ENCODE assay signal across 10 cellular contexts in the genomic region with DNA sequence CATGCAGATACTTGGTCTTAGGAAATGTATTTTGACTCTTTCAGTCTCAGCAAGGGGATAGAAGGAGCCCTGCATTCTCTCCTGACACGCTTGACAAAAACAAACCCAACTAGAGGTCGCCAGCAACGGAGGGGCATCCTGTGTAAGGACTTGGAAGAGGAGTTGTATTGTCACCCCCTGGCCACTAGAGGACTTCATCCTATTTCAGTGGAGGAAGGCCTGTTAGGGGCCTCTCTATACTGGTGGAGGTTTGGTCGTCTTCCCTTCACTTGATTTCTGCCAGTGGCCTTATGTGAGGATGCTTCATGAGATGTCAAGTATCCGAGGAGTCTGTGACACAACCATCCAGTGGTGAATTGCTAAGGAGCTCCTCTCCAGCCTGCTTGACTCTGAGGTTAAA.
DNase-seq lines count a peak whose midpoint lies in the region; ATAC-seq, FAIRE-seq and TF ChIP-seq lines count a peak whose summit lies in the region.
"Had no signal": no experiment of that assay in that cellular context is flagged by ENCODE, and none has a peak within 500 bp of the region (broad histone marks: within the 10 kb centered on the region; RNA-seq: fewer than 3 reads in every experiment).

No MANE protein-coding gene starts in this region.

- peaks cover 3 to 22% of the 10 kb centered on the region in 2 experiments; a peak in 3 of 5 replicates for H3K4me1 ChIP-seq in K562 (replicated peaks in 1 of 2; ENCODE audit: control insufficient read depth in 2 of 2, insufficient read depth in 2 of 2, low read length in 2 of 2)

- H3K36me3 ChIP-seq in K562 (ENCODE audit: control insufficient read depth, insufficient read depth, low read length), result no peaks in the 10 kb centered on the region

- BruUV-seq in K562 (replicated peaks; lab: Mats Ljungman, UMichigan), result no TSS peak

- H3K4me3 Mint-ChIP-seq in osteocyte (ENCODE audit: unreplicated experiment), result no peak overlapping the region
- H3K4me3 Mint-ChIP-seq: naive thymus-derived CD4-positive, alpha-beta T cell had no signal

- no peak overlapping the region for H3K27ac ChIP-seq in K562 (ENCODE audit: extremely low read depth, low read depth, low read length)

- CTCF ChIA-PET in K562 (lab: Yijun Ruan, JAX; ENCODE audit: low intra/inter-chr PET ratio), result no interaction called here

- no peaks in the 10 kb centered on the region for H3K9me1 ChIP-seq in K562 (ENCODE audit: control insufficient read depth, insufficient read depth, low read length)

- POLR2A ChIA-PET in K562 (lab: Yijun Ruan, JAX), result no interaction called here

- peaks cover 51% of the 10 kb centered on the region for H3K4me1 Mint-ChIP-seq in osteocyte (ENCODE audit: unreplicated experiment)
- H3K4me1 Mint-ChIP-seq: naive thymus-derived CD4-positive, alpha-beta T cell had no signal

- no peaks in the 10 kb centered on the region for H3K27me3 Mint-ChIP-seq in osteocyte (ENCODE audit: unreplicated experiment)

- no peaks in the 10 kb centered on the region for H3K79me2 ChIP-seq in K562 (ENCODE audit: control insufficient read depth, insufficient read depth, low read length)

- 0 out of 2 replicates have a peak overlapping the region, but pooled peaks have one; percentile 33 for H2AFZ ChIP-seq in K562 (ENCODE audit: low read depth, low read length)

- H3K27ac Mint-ChIP-seq in osteocyte (ENCODE audit: unreplicated experiment), result peak overlapping the region; percentile 50
- H3K27ac Mint-ChIP-seq: naive thymus-derived CD4-positive, alpha-beta T cell had no signal

- H3K9me3 Mint-ChIP-seq in osteocyte (ENCODE audit: unreplicated experiment), result peaks cover 3% of the 10 kb centered on the region
- H3K9me3 Mint-ChIP-seq: naive thymus-derived CD4-positive, alpha-beta T cell had no signal

- ATAC-seq in HG03460 (IDR thresholded peaks at IDR 0.05; ENCODE audit: unreplicated experiment) (peak; percentile 70), K562 (peak; percentile 84), HG02973 (IDR thresholded peaks at IDR 0.05; ENCODE audit: unreplicated experiment) (no peak), GM21723 (IDR thresholded peaks at IDR 0.05; ENCODE audit: unreplicated experiment) (no peak), HG02852 (IDR thresholded peaks at IDR 0.05; ENCODE audit: unreplicated experiment) (no peak)
- ATAC-seq: naive thymus-derived CD4-positive, alpha-beta T cell had no signal

- H4K20me1 ChIP-seq in K562 (replicated peaks; ENCODE audit: control insufficient read depth, insufficient read depth, low read length), result no peaks in the 10 kb centered on the region
- H4K20me1 ChIP-seq: BLaER1 treated with 17β-estradiol and CSF1 and Interleukin-3, amounts not matched to agents 10 nM and 100 nM had no signal

- peaks cover 0 to 10% of the 10 kb centered on the region in 2 experiments; a peak in 2 of 5 replicates for H3K27me3 ChIP-seq in K562 (ENCODE audit: control insufficient read depth in 2 of 2, insufficient read depth in 2 of 2, low read length in 2 of 2)
- H3K27me3 ChIP-seq: BLaER1 treated with 17β-estradiol and CSF1 and Interleukin-3, amounts not matched to agents 10 nM and 100 nM had no signal

- in situ Hi-C loops in K562 (cut with MboI), result no loop called here

- no peak for TF ChIP-seq EP300 in K562 (IDR thresholded peaks at IDR 0.05; ENCODE audit: low read length)

- H3K9ac ChIP-seq in K562 (ENCODE audit: insufficient read depth in 1 of 2, low read depth in 2 of 2, low read length in 2 of 2), result no peak overlapping the region

- H3K9me3 ChIP-seq in K562 (replicated peaks; ENCODE audit: control insufficient read depth, insufficient read depth, low read depth, low read length), result no peaks in the 10 kb centered on the region

- TF ChIP-seq CTCF in K562 (IDR thresholded peaks at IDR 0.05 in 2 of 3, conservative IDR thresholded peaks at IDR 0.05 in 1 of 3; ENCODE audit: insufficient read depth in 2 of 3, low read depth in 1 of 3, low read length in 3 of 3) (peak; percentile 64 to 75 (median 70)), osteocyte (IDR thresholded peaks at IDR 0.05) (peak; percentile 43)

- DNase-seq in NCI-H748 (lab: John Stamatoyannopoulos, UW; ENCODE audit: unreplicated experiment) (peak; percentile 58), NCI-H748 treated with DMSO at 0.1 percent for 48 hours (lab: John Stamatoyannopoulos, UW) (no peak), K562 (ENCODE audit: extremely low read depth in 1 of 4, low spot score in 3 of 4) (peak; percentile 44 to 65 (median 60)), osteocyte (ENCODE audit: extremely low spot score, unreplicated experiment) (no peak)

- H3K4me2 ChIP-seq in K562 (ENCODE audit: insufficient read depth, low read length), result no peak overlapping the region

- WGBS in K562 (ENCODE audit: insufficient coverage, low coverage, missing lambda C conversion rate), result 8% methylated on average over 5 of the region's 5 CpGs

- FAIRE-seq in K562 (lab: Jason Lieb, UNC), result peak; percentile 80

- intact Hi-C loops in K562 (cut with micrococcal nuclease), result loop anchor here (2.0 kb wide), 1 partner anchor 122 kb away; no protein-coding TSS in a partner anchor

- no peak overlapping the region for H3K4me3 ChIP-seq in K562
- H3K4me3 ChIP-seq: BLaER1 treated with 17β-estradiol and CSF1 and Interleukin-3, amounts not matched to agents 10 nM and 100 nM had no signal

- TF ChIP-seq POLR2A in K562 (conservative IDR thresholded peaks at IDR 0.05), result no peak

- no peaks in the 10 kb centered on the region for H3K36me3 Mint-ChIP-seq in osteocyte (ENCODE audit: unreplicated experiment)
- H3K36me3 Mint-ChIP-seq: naive thymus-derived CD4-positive, alpha-beta T cell had no signal

- TF ChIP-seq RAD21 in K562 (CRISPR knock-in tag; conservative IDR thresholded peaks at IDR 0.05 in 1 of 2, IDR thresholded peaks at IDR 0.05 in 1 of 2), result peak in 1 of 2 experiments; percentile 47; a peak in 2 of 4 replicates

TF ChIP-seq in K562, 482 proteins besides CTCF, POLR2A, EP300 and RAD21 (continues in another document):
- TF ChIP-seq, protein P1, sequence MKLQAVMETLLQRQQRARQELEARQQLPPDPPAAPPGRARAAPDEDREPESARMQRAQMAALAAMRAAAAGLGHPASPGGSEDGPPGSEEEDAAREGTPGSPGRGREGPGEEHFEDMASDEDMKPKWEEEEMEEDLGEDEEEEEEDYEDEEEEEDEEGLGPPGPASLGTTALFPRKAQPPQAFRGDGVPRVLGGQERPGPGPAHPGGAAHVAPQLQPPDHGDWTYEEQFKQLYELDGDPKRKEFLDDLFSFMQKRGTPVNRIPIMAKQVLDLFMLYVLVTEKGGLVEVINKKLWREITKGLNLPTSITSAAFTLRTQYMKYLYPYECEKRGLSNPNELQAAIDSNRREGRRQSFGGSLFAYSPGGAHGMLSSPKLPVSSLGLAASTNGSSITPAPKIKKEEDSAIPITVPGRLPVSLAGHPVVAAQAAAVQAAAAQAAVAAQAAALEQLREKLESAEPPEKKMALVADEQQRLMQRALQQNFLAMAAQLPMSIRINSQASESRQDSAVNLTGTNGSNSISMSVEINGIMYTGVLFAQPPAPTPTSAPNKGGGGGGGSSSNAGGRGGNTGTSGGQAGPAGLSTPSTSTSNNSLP (IDR thresholded peaks at IDR 0.05; ENCODE audit: borderline replicate concordance, low read depth, low read length), result no peak
- TF ChIP-seq DACH1 (IDR thresholded peaks at IDR 0.05; ENCODE audit: partially characterized antibody) (no peak), CBX2 (IDR thresholded peaks at IDR 0.05; ENCODE audit: insufficient read depth, low read length, poor library complexity, severe bottlenecking) (no peak), SMAD4 (CRISPR knock-in tag; conservative IDR thresholded peaks at IDR 0.05) (no peak), MCM7 (IDR thresholded peaks at IDR 0.05) (no peak), SNIP1 (IDR thresholded peaks at IDR 0.05; ENCODE audit: low read depth) (peak; percentile 71; the same call in 1 of the 2 replicates), SRSF7 (optimal IDR thresholded peaks at IDR 0.05; ENCODE audit: low read depth, low read length) (no peak), HCFC1 (IDR thresholded peaks at IDR 0.05; ENCODE audit: low read depth, low read length) (peak; percentile 51; the same call in 1 of the 2 replicates)
- TF ChIP-seq, protein P2, sequence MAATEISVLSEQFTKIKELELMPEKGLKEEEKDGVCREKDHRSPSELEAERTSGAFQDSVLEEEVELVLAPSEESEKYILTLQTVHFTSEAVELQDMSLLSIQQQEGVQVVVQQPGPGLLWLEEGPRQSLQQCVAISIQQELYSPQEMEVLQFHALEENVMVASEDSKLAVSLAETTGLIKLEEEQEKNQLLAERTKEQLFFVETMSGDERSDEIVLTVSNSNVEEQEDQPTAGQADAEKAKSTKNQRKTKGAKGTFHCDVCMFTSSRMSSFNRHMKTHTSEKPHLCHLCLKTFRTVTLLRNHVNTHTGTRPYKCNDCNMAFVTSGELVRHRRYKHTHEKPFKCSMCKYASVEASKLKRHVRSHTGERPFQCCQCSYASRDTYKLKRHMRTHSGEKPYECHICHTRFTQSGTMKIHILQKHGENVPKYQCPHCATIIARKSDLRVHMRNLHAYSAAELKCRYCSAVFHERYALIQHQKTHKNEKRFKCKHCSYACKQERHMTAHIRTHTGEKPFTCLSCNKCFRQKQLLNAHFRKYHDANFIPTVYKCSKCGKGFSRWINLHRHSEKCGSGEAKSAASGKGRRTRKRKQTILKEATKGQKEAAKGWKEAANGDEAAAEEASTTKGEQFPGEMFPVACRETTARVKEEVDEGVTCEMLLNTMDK (IDR thresholded peaks at IDR 0.05; ENCODE audit: borderline replicate concordance, insufficient read depth, low read depth, low read length, poor library complexity, severe bottlenecking), result peak; percentile 45
- TF ChIP-seq, protein P3, sequence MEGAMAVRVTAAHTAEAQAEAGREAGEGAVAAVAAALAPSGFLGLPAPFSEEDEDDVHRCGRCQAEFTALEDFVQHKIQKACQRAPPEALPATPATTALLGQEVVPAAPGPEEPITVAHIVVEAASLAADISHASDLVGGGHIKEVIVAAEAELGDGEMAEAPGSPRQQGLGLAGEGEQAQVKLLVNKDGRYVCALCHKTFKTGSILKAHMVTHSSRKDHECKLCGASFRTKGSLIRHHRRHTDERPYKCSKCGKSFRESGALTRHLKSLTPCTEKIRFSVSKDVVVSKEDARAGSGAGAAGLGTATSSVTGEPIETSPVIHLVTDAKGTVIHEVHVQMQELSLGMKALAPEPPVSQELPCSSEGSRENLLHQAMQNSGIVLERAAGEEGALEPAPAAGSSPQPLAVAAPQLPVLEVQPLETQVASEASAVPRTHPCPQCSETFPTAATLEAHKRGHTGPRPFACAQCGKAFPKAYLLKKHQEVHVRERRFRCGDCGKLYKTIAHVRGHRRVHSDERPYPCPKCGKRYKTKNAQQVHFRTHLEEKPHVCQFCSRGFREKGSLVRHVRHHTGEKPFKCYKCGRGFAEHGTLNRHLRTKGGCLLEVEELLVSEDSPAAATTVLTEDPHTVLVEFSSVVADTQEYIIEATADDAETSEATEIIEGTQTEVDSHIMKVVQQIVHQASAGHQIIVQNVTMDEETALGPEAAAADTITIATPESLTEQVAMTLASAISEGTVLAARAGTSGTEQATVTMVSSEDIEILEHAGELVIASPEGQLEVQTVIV (CRISPR knock-in tag; IDR thresholded peaks at IDR 0.05; ENCODE audit: borderline replicate concordance), result no peak

Comparison
In these comparisons a context has a peak if more than half of its experiments do, and no peak if none do; other contexts are left out.
1. DNase-seq: peak in NCI-H748 (single experiment) and K562 (4 of 4); none in NCI-H748 treated with DMSO at 0.1 percent for 48 hours (single experiment) and osteocyte (single experiment).
2. ATAC-seq: peak in HG03460 (single experiment) and K562 (single experiment); none in HG02973 (single experiment), GM21723 (single experiment) and HG02852 (single experiment).